In the genomic region with DNA sequence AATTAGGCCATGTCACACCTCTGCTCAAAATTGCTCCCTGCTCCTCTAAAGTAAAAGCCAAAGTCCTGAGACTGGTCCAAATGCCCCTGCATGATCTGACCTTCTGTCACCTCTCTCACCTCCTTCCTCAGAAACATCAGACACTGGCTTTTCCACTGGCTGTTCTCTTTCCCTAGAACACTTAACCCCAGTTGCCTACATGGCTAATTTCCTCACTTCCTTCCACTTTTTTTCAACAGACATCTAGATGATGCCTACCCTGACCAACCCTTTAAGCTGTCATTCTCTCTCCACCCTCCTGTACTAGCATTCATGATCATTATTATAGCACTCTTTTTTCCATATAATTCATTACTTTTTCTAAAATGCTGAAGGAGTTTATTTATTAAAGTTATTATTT, we compare ENCODE assay signal across 23 cellular contexts.
"Had no signal": no experiment of that assay in that cellular context is flagged by ENCODE, and none has a peak within 500 bp of the region (broad histone marks: within the 10 kb centered on the region; RNA-seq: fewer than 3 reads in every experiment).

No MANE protein-coding gene starts in this region.

- H3K27ac ChIP-seq: gastroesophageal sphincter, hepatocyte, left ventricle myocardium inferior, right lobe of liver, thoracic aorta, uterus had no signal

- H3K9me3 ChIP-seq: gastroesophageal sphincter, left ventricle myocardium inferior, mucosa of descending colon, right lobe of liver, thoracic aorta, uterus had no signal

- ATAC-seq: activated naive CD8-positive, alpha-beta T cell treated with anti-CD3 and anti-CD28 coated beads, Interleukin-2, amount 50 U/mL, for 24 hours; activated T-cell treated with anti-CD3 and anti-CD28 coated beads, Interleukin-2, amount 50 U/mL, for 4 hours; activated T-helper 17 cell treated with anti-CD3 and anti-CD28 coated beads, Interleukin-2, amount 50 U/mL, for 72 hours; gastroesophageal sphincter; mucosa of descending colon; natural killer cell treated with Interleukin-12 subunit alpha and Interleukin-12 subunit beta and Interleukin-15 and Interleukin-18, amount 100 ng/mL, for 72 hours; right lobe of liver had no signal

- H3K27me3 ChIP-seq: gastroesophageal sphincter, hepatocyte, right lobe of liver, uterus had no signal

- DNase-seq: activated CD4-positive, alpha-beta memory T cell treated with anti-CD3 and anti-CD28 coated beads, Interleukin-2, amount 10 ng/mL, durations not matched to agents 7 days and 5 days; activated CD4-positive, alpha-beta T cell treated with anti-CD3 and anti-CD28 coated beads, Interleukin-2, amount 10 ng/mL, durations not matched to agents 7 days and 5 days; activated CD4-positive, CD25-positive, alpha-beta regulatory T cell treated with anti-CD3 and anti-CD28 coated beads, Interleukin-2, amount 50 U/mL, for 72 hours; activated naive CD8-positive, alpha-beta T cell treated with anti-CD3 and anti-CD28 coated beads, Interleukin-2, amount 50 U/mL, for 24 hours; activated T-cell treated with anti-CD3 and anti-CD28 coated beads, Interleukin-2, amount 50 U/mL, for 4 hours; amygdala; caudate nucleus; islet precursor cell; left ventricle myocardium inferior; mesendoderm; mucosa of descending colon; posterior cingulate gyrus; right lobe of liver; stimulated activated CD4-positive, alpha-beta T cell treated with anti-CD3 and anti-CD28 coated beads, Interleukin-12 subunit alpha, Interleukin-12 subunit beta, amount 100 ng/mL, for 4 hours; stimulated activated CD4-positive, alpha-beta T cell treated with anti-CD3 and anti-CD28 coated beads, Interleukin-4, amount 100 ng/mL, for 1 hour; trophoblast cell; uterus had no signal

- H3K36me3 ChIP-seq: left ventricle myocardium inferior, right lobe of liver, thoracic aorta, uterus had no signal

- H3K4me1 ChIP-seq: gastroesophageal sphincter, left ventricle myocardium inferior, right lobe of liver, uterus had no signal

- H3K4me3 ChIP-seq: gastroesophageal sphincter, hepatocyte, left ventricle myocardium inferior, lung, mucosa of descending colon, right lobe of liver, thoracic aorta, uterus had no signal
